In the genomic region with DNA sequence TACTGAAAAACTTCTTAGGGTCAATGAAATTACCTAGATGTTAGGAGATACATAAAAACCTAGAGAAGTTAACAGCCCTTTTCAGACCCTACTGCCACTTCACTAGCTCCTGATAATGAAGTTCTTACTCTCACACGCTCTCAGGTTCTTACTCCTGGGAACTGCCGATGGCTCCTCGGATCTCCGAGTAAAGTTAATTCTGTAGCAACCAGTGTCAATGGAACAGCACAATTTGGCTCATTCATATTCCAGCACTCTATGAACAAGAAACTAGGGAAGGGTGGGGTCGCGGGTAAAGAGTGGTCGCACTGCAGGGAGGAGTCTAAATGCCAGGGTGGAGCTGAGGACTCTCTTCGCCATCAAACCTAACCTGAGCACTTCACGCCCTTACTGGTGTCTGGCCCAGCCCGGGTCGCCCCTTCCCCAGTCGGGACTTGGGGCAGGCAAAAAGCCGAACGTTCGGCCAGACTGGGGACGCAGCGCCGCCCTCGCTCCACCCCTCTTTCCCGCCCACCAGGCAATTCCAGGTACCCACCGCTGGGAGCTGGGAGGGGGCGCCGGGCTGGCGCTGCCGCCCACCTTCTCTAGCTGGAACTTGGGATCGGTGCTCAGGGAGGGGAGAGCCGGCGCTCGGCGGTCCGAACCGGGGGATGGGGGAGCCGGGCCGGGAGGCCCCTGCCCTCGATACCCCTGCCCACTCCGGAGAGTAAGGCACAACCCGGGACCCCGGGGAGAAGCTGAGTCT, we compare ENCODE assay signal across 8 cellular contexts. TPM values are rescaled to one million over a fixed set of nuclear protein-coding genes. Genes with fewer than 3 reads are reported as not detected.
DNase-seq lines count a peak whose midpoint lies in the region; TF ChIP-seq lines count a peak whose summit lies in the region.

No MANE protein-coding gene starts in this region.

- H3K4me3 ChIP-seq in HL-60 (replicated peaks; ENCODE audit: insufficient read depth, low read length) (peak overlapping the region; percentile 99), Peyer's patch (peak overlapping the region; percentile 67 to 91 (median 90)), tibial artery (peak overlapping the region; percentile 93 to 99)

- H3K36me3 ChIP-seq in Peyer's patch, result no peaks in the 10 kb centered on the region
- H3K36me3 ChIP-seq in tibial artery, result no peaks in the 10 kb centered on the region

- no peak for TF ChIP-seq POLR2A in Peyer's patch (IDR thresholded peaks at IDR 0.05)

- intact Hi-C loops in tibial artery (cut with DNase I; ENCODE audit: low total_unique reads), result loop anchor here (5.0 kb wide), 1 partner anchor 49 kb away; a partner anchor contains a TSS

- DNase-seq in DMS53 (lab: John Stamatoyannopoulos, UW) (peak; percentile 75), GM20000 (ENCODE audit: low spot score) (peak; percentile 67), HL-60 (ENCODE audit: low read depth in 1 of 2, low spot score in 1 of 2) (peak in 1 of 2 experiments; percentile 43), Peyer's patch (peak; percentile 61 to 68 (median 67)), glomerular visceral epithelial cell (ENCODE audit: extremely low spot score) (peak; percentile 68), occipital lobe (lab: John Stamatoyannopoulos, UW) (peak; percentile 32), tibial artery (peak; percentile 46 to 81)
- peak; percentile 17 for DNase-seq in activated gamma-delta T cell treated with anti-CD3 and anti-CD28 coated beads, Interleukin-2, amount 50 U/mL, for 16 hours (ENCODE audit: low read depth)

- no peaks in the 10 kb centered on the region for H3K27me3 ChIP-seq in HL-60 (ENCODE audit: insufficient read depth, poor library complexity, severe bottlenecking)
- no peaks in the 10 kb centered on the region for H3K27me3 ChIP-seq in Peyer's patch
- no peaks in the 10 kb centered on the region for H3K27me3 ChIP-seq in tibial artery

- TF ChIP-seq CTCF in GM20000 (IDR thresholded peaks at IDR 0.05; ENCODE audit: extremely low read depth, missing control alignments), result no peak
- no peak for TF ChIP-seq CTCF in HL-60 (IDR thresholded peaks at IDR 0.05; ENCODE audit: insufficient read depth, low read length)
- peak; percentile 11 to 48 (median 34) for TF ChIP-seq CTCF in Peyer's patch (IDR thresholded peaks at IDR 0.05)
- TF ChIP-seq CTCF in tibial artery (IDR thresholded peaks at IDR 0.05), result peak; percentile 57 to 58

- H3K4me1 ChIP-seq in Peyer's patch, result peaks cover 0 to 6% (median 0%) of the 10 kb centered on the region in 4 donors
- H3K4me1 ChIP-seq in tibial artery, result peaks cover 0 to 55% (median 10%) of the 10 kb centered on the region in 4 donors

- H3K27ac ChIP-seq in HL-60 (replicated peaks) (peak overlapping the region; percentile 53), Peyer's patch (peak overlapping the region; percentile 61 to 89 (median 77)), tibial artery (peak overlapping the region; percentile 96 to 97)

- no peaks in the 10 kb centered on the region for H3K9me3 ChIP-seq in Peyer's patch
- no peaks in the 10 kb centered on the region for H3K9me3 ChIP-seq in tibial artery

RNA-seq across cellular contexts. Expression of a gene that starts 0.7 kb away (rescaled TPM):
- 10 to 100 TPM in 1 of 4 donors, 1 to 10 TPM in 3; 3.0 to 18.2 (median 5.0) TPM for total RNA-seq in Peyer's patch
- 51.3 TPM for total RNA-seq in occipital lobe

RNA-seq across cellular contexts. Expression of a gene that starts 49.2 kb away (rescaled TPM):
- total RNA-seq in Peyer's patch (1 to 10 TPM; 1.6 to 3.3 (median 2.1) TPM), occipital lobe (3.7 TPM)

Comparison
In these comparisons a context has a peak if more than half of its experiments do, and no peak if none do; other contexts are left out.
1. CTCF ChIP-seq: peak in Peyer's patch (6 of 6) and tibial artery (2 of 2); none in GM20000 (single experiment) and HL-60 (single experiment).
2. Peak in every context shown above with its lines, with median percentiles within 50 percentile points of each other: H3K27ac ChIP-seq and H3K4me3 ChIP-seq.